ENCODE assay signal across 1 cellular context in the genomic region with DNA sequence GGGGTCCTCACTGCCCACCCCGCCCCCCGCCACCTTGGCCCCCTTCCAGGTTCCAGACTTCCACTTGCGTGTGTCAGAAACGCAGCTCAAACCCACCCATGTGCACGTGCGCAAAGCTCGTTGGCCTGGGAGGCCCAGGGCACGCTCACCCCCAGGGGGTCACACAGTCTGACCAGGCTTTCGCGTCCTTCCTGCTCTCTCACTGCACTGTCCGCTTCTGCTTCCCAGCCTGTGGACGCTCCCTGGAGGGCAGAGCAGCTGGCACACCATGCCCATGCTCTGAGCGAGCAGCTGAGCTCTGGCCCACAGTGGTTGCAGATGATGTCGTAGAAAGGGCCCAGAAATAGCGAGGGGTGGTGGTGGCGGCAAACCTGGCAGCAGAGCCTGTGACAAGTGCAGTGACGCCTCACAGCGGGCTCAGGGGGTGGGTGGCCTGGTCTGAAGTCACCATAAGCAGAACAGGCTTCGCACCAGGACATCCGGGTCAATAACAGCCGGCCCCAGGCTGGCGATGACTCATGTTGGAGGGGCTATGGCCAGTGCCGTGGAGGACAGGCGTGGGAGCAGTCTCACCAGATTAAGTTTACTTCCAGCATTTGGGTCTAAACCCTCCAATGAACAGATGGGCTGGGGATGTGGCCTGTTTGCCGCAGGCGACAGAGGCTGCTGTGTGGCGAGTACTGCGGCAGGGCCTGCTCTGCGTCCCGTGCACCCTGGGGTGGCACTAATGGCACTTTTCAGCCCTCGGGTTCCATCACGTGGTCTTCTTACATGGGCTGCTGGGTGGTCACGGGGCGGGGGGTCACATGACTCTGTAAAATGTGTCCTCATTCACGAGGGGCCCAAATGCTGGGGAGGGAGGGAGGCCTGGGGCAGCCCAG.
TF ChIP-seq lines count a peak whose summit lies in the region.

No MANE protein-coding gene starts in this region.

TF ChIP-seq in SK-N-SH treated with all-trans-retinoic acid at 6 μM for 48 hours, 23 proteins besides CTCF, POLR2A, EP300 and RAD21 (continued from another document):
- TF ChIP-seq OSR1 (CRISPR knock-in tag; IDR thresholded peaks at IDR 0.05) (no peak), ZNF565 (CRISPR knock-in tag; conservative IDR thresholded peaks at IDR 0.05; ENCODE audit: low read depth) (no peak), ISL1 (CRISPR knock-in tag; IDR thresholded peaks at IDR 0.05) (no peak), CSRNP3 (CRISPR knock-in tag; IDR thresholded peaks at IDR 0.05) (no peak), SNAI2 (CRISPR knock-in tag; IDR thresholded peaks at IDR 0.05) (no peak), ESRRG (CRISPR knock-in tag; IDR thresholded peaks at IDR 0.05) (no peak)
